ENCODE assay signal across 8 cellular contexts in genomic region chr2:156333951-156334495, GRCh38. TPM values are rescaled to one million over a fixed set of nuclear protein-coding genes. Genes with fewer than 3 reads are reported as not detected.
DNase-seq lines count a peak whose midpoint lies in the region; ATAC-seq and TF ChIP-seq lines count a peak whose summit lies in the region.

No MANE protein-coding gene starts in this region.

- peak overlapping the region; percentile 100 for H3K4me3 Mint-ChIP-seq in neural crest cell

- H3K27ac Mint-ChIP-seq in neural crest cell (ENCODE audit: unreplicated experiment) = peak overlapping the region; percentile 98

- intact Hi-C loops in vagina (cut with DNase I) = loop anchor here (1.0 to 5.0 kb wide), 2 partner anchors 8 to 368 kb away; no protein-coding TSS in a partner anchor

- H3K27me3 Mint-ChIP-seq in neural crest cell (ENCODE audit: low read depth) = peaks cover 22% of the 10 kb centered on the region

- ATAC-seq in GM18505 (IDR thresholded peaks at IDR 0.05; ENCODE audit: unreplicated experiment) (peak; percentile 45), HG02884 (IDR thresholded peaks at IDR 0.05; ENCODE audit: unreplicated experiment) (peak; percentile 27)

- peaks cover 6% of the 10 kb centered on the region for H3K36me3 Mint-ChIP-seq in neural crest cell (ENCODE audit: low read depth)

- H3K36me3 ChIP-seq in vagina = peaks cover 0 to 3% of the 10 kb centered on the region in 2 donors

- H3K4me1 ChIP-seq in vagina = peaks cover 12% of the 10 kb centered on the region

- H3K4me3 ChIP-seq in fibroblast of the aortic adventitia (ENCODE audit: low read depth, low read length) (peak overlapping the region; percentile 84), vagina (peak overlapping the region; percentile 89)

- no peaks in the 10 kb centered on the region for H3K9me3 Mint-ChIP-seq in neural crest cell

- no peaks in the 10 kb centered on the region for H3K9me3 ChIP-seq in vagina

- TF ChIP-seq CTCF in fibroblast of the aortic adventitia (IDR thresholded peaks at IDR 0.05; ENCODE audit: insufficient read depth, low read length) (no peak), neural crest cell (conservative IDR thresholded peaks at IDR 0.05) (no peak), vagina (IDR thresholded peaks at IDR 0.05) (peak in 1 of 3 experiments; percentile 21)

- TF ChIP-seq POLR2A in GM18505 (IDR thresholded peaks at IDR 0.05; ENCODE audit: borderline replicate concordance, extremely low read depth, insufficient read depth, insufficient read length) (no peak), vagina (IDR thresholded peaks at IDR 0.05) (peak in 1 of 2 donors; percentile 62)

- peak overlapping the region; percentile 100 for H3K27ac ChIP-seq in vagina

- DNase-seq in AG08396 (ENCODE audit: low spot score) = peak; percentile 74
- peak; percentile 79 to 82 for DNase-seq in NCI-H446 (lab: John Stamatoyannopoulos, UW)
- DNase-seq in activated T-helper 1 cell treated with anti-CD3 and anti-CD28 coated beads, Interleukin-2, amount 50 U/mL, for 16 hours (ENCODE audit: low read depth in 1 of 2, low spot score in 1 of 2) = peak; percentile 36 to 69
- DNase-seq in fibroblast of the aortic adventitia (ENCODE audit: low read depth) = no peak
- DNase-seq in neural crest cell (ENCODE audit: low read depth, low spot score) = peak; percentile 59
- DNase-seq in vagina (ENCODE audit: extremely low spot score in 2 of 2) = peak in 1 of 2 donors; percentile 91

- no peaks in the 10 kb centered on the region for H3K27me3 ChIP-seq in vagina

- H3K4me1 Mint-ChIP-seq in neural crest cell = peaks cover 38% of the 10 kb centered on the region

RNA-seq across cellular contexts. Expression of gene NR4A2, which starts 1.5 kb away (rescaled TPM):
- 0.41 and 0.81 TPM in 2 replicates for total RNA-seq in fibroblast of the aortic adventitia (ENCODE audit: low replicate concordance)
- 7.8 and 7.9 TPM in 2 replicates for total RNA-seq in neural crest cell
- 17.2 TPM for total RNA-seq in vagina
